In genomic region chr2:167186465-167186864, GRCh38 we compare ENCODE assay signal across 18 cellular contexts.
DNase-seq lines count a peak whose midpoint lies in the region; ATAC-seq, FAIRE-seq and TF ChIP-seq lines count a peak whose summit lies in the region.
"Had no signal": no experiment of that assay in that cellular context is flagged by ENCODE, and none has a peak within 500 bp of the region (broad histone marks: within the 10 kb centered on the region; RNA-seq: fewer than 3 reads in every experiment).

No MANE protein-coding gene starts in this region.

- H3K9me3 ChIP-seq in astrocyte (ENCODE audit: insufficient read depth, low read depth, low read length) = no peaks in the 10 kb centered on the region
- no peaks in the 10 kb centered on the region for H3K9me3 ChIP-seq in neural progenitor cell (ENCODE audit: low read depth)
- H3K9me3 ChIP-seq in subcutaneous abdominal adipose tissue (ENCODE audit: control insufficient read depth in 5 of 5, low read length in 5 of 5) = no peaks in the 10 kb centered on the region
- H3K9me3 ChIP-seq: BLaER1 treated with 17β-estradiol and CSF1 and Interleukin-3, amounts not matched to agents 10 nM and 100 nM had no signal

- ATAC-seq in HG02885 (IDR thresholded peaks at IDR 0.05; ENCODE audit: poor library complexity, unreplicated experiment) = no peak
- ATAC-seq: CD8-positive, alpha-beta T cell; GM12878; HCT116 had no signal

- no peak overlapping the region for H3K27ac ChIP-seq in astrocyte (ENCODE audit: low read depth, low read length)
- no peak overlapping the region for H3K27ac ChIP-seq in neural progenitor cell
- peak overlapping the region; percentile 74 for H3K27ac ChIP-seq in subcutaneous abdominal adipose tissue (ENCODE audit: low read depth, low read length)
- H3K27ac ChIP-seq: BLaER1 treated with 17β-estradiol and CSF1 and Interleukin-3, amounts not matched to agents 10 nM and 100 nM had no signal

- in situ Hi-C loops in G401 (cut with HindIII; ENCODE audit: low sequenced_read_pairs) = no loop called here

- peak; percentile 29 for FAIRE-seq in astrocyte (lab: Jason Lieb, UNC)
- FAIRE-seq: GM12878, HTR-8/SVneo had no signal

- H3K27me3 Mint-ChIP-seq in astrocyte (ENCODE audit: low read depth, unreplicated experiment) (no peaks in the 10 kb centered on the region), neural progenitor cell (ENCODE audit: insufficient read depth, low read depth) (no peaks in the 10 kb centered on the region)
- H3K27me3 Mint-ChIP-seq: B cell had no signal

- no peak overlapping the region for H2AFZ ChIP-seq in astrocyte (ENCODE audit: low read depth, low read length)
- H2AFZ ChIP-seq in neural progenitor cell (replicated peaks) = peak overlapping the region; percentile 76

- H3K4me2 ChIP-seq in astrocyte (ENCODE audit: low read length) (no peak overlapping the region), neural progenitor cell (no peak overlapping the region)
- H3K4me2 ChIP-seq: BLaER1 treated with 17β-estradiol and CSF1 and Interleukin-3, amounts not matched to agents 10 nM and 100 nM had no signal

- DNase-seq in G401 (ENCODE audit: low spot score) (peak; percentile 71), astrocyte (ENCODE audit: low read depth) (no peak), neural progenitor cell (ENCODE audit: low spot score) (no peak), SW 1271 (lab: John Stamatoyannopoulos, UW) (no peak)
- DNase-seq: Calu3, DMS79 treated with DMSO at 0.1 percent for 48 hours, GOT3, H7, HFFc6, IMR-90 had no signal

- H3K36me3 ChIP-seq in astrocyte (ENCODE audit: insufficient read depth, low read length) (no peaks in the 10 kb centered on the region), neural progenitor cell (no peaks in the 10 kb centered on the region), subcutaneous abdominal adipose tissue (ENCODE audit: control insufficient read depth in 5 of 5, insufficient read depth in 5 of 5, low read length in 5 of 5) (no peaks in the 10 kb centered on the region)
- H3K36me3 ChIP-seq: BLaER1 treated with 17β-estradiol and CSF1 and Interleukin-3, amounts not matched to agents 10 nM and 100 nM had no signal

- no peaks in the 10 kb centered on the region for H3K9me3 Mint-ChIP-seq in astrocyte (ENCODE audit: unreplicated experiment)
- no peaks in the 10 kb centered on the region for H3K9me3 Mint-ChIP-seq in neural progenitor cell
- H3K9me3 Mint-ChIP-seq: CD8-positive, alpha-beta T cell; HFFc6 had no signal

- no peaks in the 10 kb centered on the region for H3K79me2 ChIP-seq in astrocyte (ENCODE audit: insufficient read depth, low read length)
- H3K79me2 ChIP-seq in neural progenitor cell (ENCODE audit: low read depth) = no peaks in the 10 kb centered on the region

- TF ChIP-seq CTCF in astrocyte (IDR thresholded peaks at IDR 0.05; ENCODE audit: insufficient read depth, low read depth, low read length) (no peak), neural progenitor cell (IDR thresholded peaks at IDR 0.05) (no peak)

- H3F3A ChIP-seq in neural progenitor cell (ENCODE audit: low read depth) = no peaks in the 10 kb centered on the region

- H3K27ac Mint-ChIP-seq in astrocyte (ENCODE audit: unreplicated experiment) (no peak overlapping the region), neural progenitor cell (no peak overlapping the region)
- H3K27ac Mint-ChIP-seq: B cell; CD8-positive, alpha-beta T cell; HFFc6 had no signal

- H3K36me3 Mint-ChIP-seq in astrocyte (ENCODE audit: low read depth, unreplicated experiment) (no peaks in the 10 kb centered on the region), neural progenitor cell (no peaks in the 10 kb centered on the region)
- H3K36me3 Mint-ChIP-seq: CD8-positive, alpha-beta T cell had no signal

- no peak overlapping the region for H3K9ac ChIP-seq in astrocyte (ENCODE audit: low read length)
- no peak overlapping the region for H3K9ac ChIP-seq in neural progenitor cell
- no peak overlapping the region for H3K9ac ChIP-seq in subcutaneous abdominal adipose tissue (ENCODE audit: low read length in 5 of 5)
- H3K9ac ChIP-seq: BLaER1 treated with 17β-estradiol and CSF1 and Interleukin-3, amounts not matched to agents 10 nM and 100 nM had no signal

- H3K4me1 ChIP-seq in astrocyte (ENCODE audit: insufficient read depth, low read length) (peaks cover 21% of the 10 kb centered on the region), neural progenitor cell (peaks cover 10% of the 10 kb centered on the region), subcutaneous abdominal adipose tissue (ENCODE audit: control insufficient read depth in 5 of 5, insufficient read depth in 5 of 5, low read length in 5 of 5) (peaks cover 0 to 48% (median 21%) of the 10 kb centered on the region in 5 donors)
- H3K4me1 ChIP-seq: BLaER1 treated with 17β-estradiol and CSF1 and Interleukin-3, amounts not matched to agents 10 nM and 100 nM had no signal

- H3K4me1 Mint-ChIP-seq in astrocyte (ENCODE audit: low read depth, unreplicated experiment) (peaks cover 4% of the 10 kb centered on the region), neural progenitor cell (peaks cover 12% of the 10 kb centered on the region)
- H3K4me1 Mint-ChIP-seq: B cell had no signal

- H4K20me1 ChIP-seq in astrocyte (ENCODE audit: insufficient read depth, low read length) = no peaks in the 10 kb centered on the region
- no peaks in the 10 kb centered on the region for H4K20me1 ChIP-seq in neural progenitor cell (ENCODE audit: low read depth)
- H4K20me1 ChIP-seq: BLaER1 treated with 17β-estradiol and CSF1 and Interleukin-3, amounts not matched to agents 10 nM and 100 nM had no signal

- H3K4me3 Mint-ChIP-seq in astrocyte (ENCODE audit: unreplicated experiment) (no peak overlapping the region), neural progenitor cell (no peak overlapping the region)
- H3K4me3 Mint-ChIP-seq: B cell; CD8-positive, alpha-beta T cell; HFFc6 had no signal

- H3K27me3 ChIP-seq in astrocyte (ENCODE audit: insufficient read depth, low read length) = no peaks in the 10 kb centered on the region
- H3K27me3 ChIP-seq in neural progenitor cell = no peaks in the 10 kb centered on the region
- no peaks in the 10 kb centered on the region for H3K27me3 ChIP-seq in subcutaneous abdominal adipose tissue (ENCODE audit: control insufficient read depth in 5 of 5, insufficient read depth in 4 of 5, low read length in 5 of 5)
- H3K27me3 ChIP-seq: BLaER1 treated with 17β-estradiol and CSF1 and Interleukin-3, amounts not matched to agents 10 nM and 100 nM had no signal

- no peak overlapping the region for H3K4me3 ChIP-seq in astrocyte (ENCODE audit: insufficient read depth, low read depth, low read length)
- no peak overlapping the region for H3K4me3 ChIP-seq in neural progenitor cell
- no peak overlapping the region for H3K4me3 ChIP-seq in subcutaneous abdominal adipose tissue (ENCODE audit: low read depth in 1 of 5, low read length in 5 of 5)
- H3K4me3 ChIP-seq: BLaER1 treated with 17β-estradiol and CSF1 and Interleukin-3, amounts not matched to agents 10 nM and 100 nM; GM12878 had no signal
